ENCODE assay signal across 8 cellular contexts in the genomic region with DNA sequence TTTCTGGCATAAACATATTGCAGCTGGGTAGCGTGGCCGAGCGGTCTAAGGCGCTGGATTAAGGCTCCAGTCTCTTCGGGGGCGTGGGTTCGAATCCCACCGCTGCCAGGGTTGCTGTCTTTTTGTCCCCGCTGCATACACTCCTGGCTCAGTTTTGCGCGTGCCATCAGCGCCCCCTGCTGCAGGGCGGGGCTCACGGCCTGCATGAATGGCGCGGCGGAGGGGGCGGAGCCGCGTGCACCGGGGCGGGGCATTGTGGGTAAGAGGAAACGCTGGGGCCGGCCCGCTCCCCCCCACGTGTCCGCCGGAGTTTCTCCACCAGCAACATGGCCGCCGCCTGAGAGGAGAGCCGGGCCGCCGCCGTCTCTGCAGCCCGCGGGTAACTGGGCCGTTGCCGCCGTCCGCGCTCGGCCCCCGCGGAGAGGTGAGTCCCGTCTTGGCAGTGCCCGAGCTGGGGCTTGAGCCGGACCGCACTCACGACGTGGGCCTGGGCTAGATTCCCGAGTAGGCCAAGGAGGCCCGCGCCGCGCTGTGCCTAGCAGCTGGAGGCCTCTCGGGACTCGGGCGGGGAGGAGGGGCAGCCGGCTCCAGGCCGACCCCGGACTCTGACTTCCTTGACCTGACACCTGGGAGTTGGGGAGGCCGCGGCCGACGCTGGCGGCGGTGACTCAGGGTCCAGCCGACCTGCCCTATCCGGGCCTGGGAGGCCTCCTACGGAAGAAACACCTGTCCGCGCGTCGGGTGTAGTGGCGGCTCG. TPM values are rescaled to one million over a fixed set of nuclear protein-coding genes. Genes with fewer than 3 reads are reported as not detected.
DNase-seq lines count a peak whose midpoint lies in the region; ATAC-seq, FAIRE-seq and TF ChIP-seq lines count a peak whose summit lies in the region.

A gene with protein sequence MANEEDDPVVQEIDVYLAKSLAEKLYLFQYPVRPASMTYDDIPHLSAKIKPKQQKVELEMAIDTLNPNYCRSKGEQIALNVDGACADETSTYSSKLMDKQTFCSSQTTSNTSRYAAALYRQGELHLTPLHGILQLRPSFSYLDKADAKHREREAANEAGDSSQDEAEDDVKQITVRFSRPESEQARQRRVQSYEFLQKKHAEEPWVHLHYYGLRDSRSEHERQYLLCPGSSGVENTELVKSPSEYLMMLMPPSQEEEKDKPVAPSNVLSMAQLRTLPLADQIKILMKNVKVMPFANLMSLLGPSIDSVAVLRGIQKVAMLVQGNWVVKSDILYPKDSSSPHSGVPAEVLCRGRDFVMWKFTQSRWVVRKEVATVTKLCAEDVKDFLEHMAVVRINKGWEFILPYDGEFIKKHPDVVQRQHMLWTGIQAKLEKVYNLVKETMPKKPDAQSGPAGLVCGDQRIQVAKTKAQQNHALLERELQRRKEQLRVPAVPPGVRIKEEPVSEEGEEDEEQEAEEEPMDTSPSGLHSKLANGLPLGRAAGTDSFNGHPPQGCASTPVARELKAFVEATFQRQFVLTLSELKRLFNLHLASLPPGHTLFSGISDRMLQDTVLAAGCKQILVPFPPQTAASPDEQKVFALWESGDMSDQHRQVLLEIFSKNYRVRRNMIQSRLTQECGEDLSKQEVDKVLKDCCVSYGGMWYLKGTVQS (plus strand): TSS at position 296 of the 757 bp plus-strand sequence. CDS start 5,560 bp downstream, outside the sequence.

- H3K9me3 ChIP-seq in OCI-LY3 (ENCODE audit: insufficient read depth, low read length) (no peaks in the 10 kb centered on the region), endothelial cell of umbilical vein (replicated peaks; ENCODE audit: control insufficient read depth, insufficient read depth, low read length) (no peaks in the 10 kb centered on the region), mononuclear cell (ENCODE audit: low read depth, low read length) (no peaks in the 10 kb centered on the region)

- H3K9ac ChIP-seq in OCI-LY3 (ENCODE audit: low read length) (peak within 1 kb of the TSS; percentile 92), endothelial cell of umbilical vein (replicated peaks; ENCODE audit: extremely low read depth, insufficient read depth, low read length) (peak within 1 kb of the TSS; percentile 78)

- intact Hi-C loops in endothelial cell of umbilical vein (cut with micrococcal nuclease), result loop anchor here (1.0 to 2.0 kb wide), 6 partner anchors 34 to 344 kb away; partner anchors contain the start of genes EEF2K, PDZD9 and UQCRC2

- peak within 1 kb of the TSS; percentile 90 for H3K4me2 ChIP-seq in OCI-LY3 (ENCODE audit: low read length)
- H3K4me2 ChIP-seq in endothelial cell of umbilical vein (ENCODE audit: insufficient read depth, low read length), result peak within 1 kb of the TSS; percentile 97

- no peaks in the 10 kb centered on the region for H3K9me1 ChIP-seq in endothelial cell of umbilical vein (replicated peaks; ENCODE audit: control insufficient read depth, extremely low read depth, insufficient read depth, low read length)

- POLR2A ChIA-PET in endothelial cell of umbilical vein (lab: Charles Lee), result no interaction called here

- no TSS peak for BruUV-seq in endothelial cell of umbilical vein (replicated peaks; lab: Mats Ljungman, UMichigan)

- H2AFZ ChIP-seq in OCI-LY3 (ENCODE audit: low read depth, low read length), result peak within 1 kb of the TSS; percentile 71
- H2AFZ ChIP-seq in endothelial cell of umbilical vein (ENCODE audit: low read depth, low read length), result peak within 1 kb of the TSS; percentile 88

- peak; percentile 66 for TF ChIP-seq POLR2A in endothelial cell of umbilical vein (IDR thresholded peaks at IDR 0.05; ENCODE audit: low read depth, low read length)

- H3K4me1 ChIP-seq in OCI-LY3 (ENCODE audit: low read length) (peaks cover 12% of the 10 kb centered on the region), endothelial cell of umbilical vein (ENCODE audit: control insufficient read depth, extremely low read depth, insufficient read depth, low read length) (no peaks in the 10 kb centered on the region), mononuclear cell (ENCODE audit: insufficient read depth, low read length) (peaks cover 38% of the 10 kb centered on the region)

- DNase-seq in DMS 273 treated with DMSO at 0.1 percent for 48 hours (lab: John Stamatoyannopoulos, UW), result peak; percentile 90
- peak; percentile 75 for DNase-seq in HuH-7.5 (ENCODE audit: low spot score)
- peak; percentile 100 for DNase-seq in activated T-cell treated with anti-CD3 and anti-CD28 coated beads for 1 hour (ENCODE audit: low read depth)
- peak; percentile 99 for DNase-seq in endothelial cell of umbilical vein (ENCODE audit: low read depth, low spot score)
- DNase-seq in stimulated activated CD8-positive, alpha-beta memory T cell treated with anti-CD3 and anti-CD28 coated beads, Interleukin-4, amount 100 ng/mL, for 1 hour (ENCODE audit: low read depth in 2 of 2, low spot score in 1 of 2), result peak; percentile 99 to 100

- H3K79me2 ChIP-seq in OCI-LY3 (ENCODE audit: low read length) (peaks cover 51% of the 10 kb centered on the region), endothelial cell of umbilical vein (ENCODE audit: control insufficient read depth, insufficient read depth, low read length) (peaks cover 32% of the 10 kb centered on the region)

- dilution Hi-C loops in endothelial cell of umbilical vein (cut with MboI; ENCODE audit: extremely low pct_ligation_motif_present, low sequenced_read_pairs), result no loop called here

- peaks cover 38% of the 10 kb centered on the region for H4K20me1 ChIP-seq in OCI-LY3 (ENCODE audit: insufficient read depth, low read length)
- no peaks in the 10 kb centered on the region for H4K20me1 ChIP-seq in endothelial cell of umbilical vein (replicated peaks; ENCODE audit: control insufficient read depth, extremely low read depth, insufficient read depth, low read length)

- CTCF ChIA-PET in endothelial cell of umbilical vein (lab: Charles Lee), result interaction anchor here (0.8 to 2.4 kb wide), 6 partner anchors 29 to 108 kb away, joined by 4 to 10 read pairs (median 5); partner anchors contain the start of gene EEF2K

- ATAC-seq in GM21515 (IDR thresholded peaks at IDR 0.05; ENCODE audit: unreplicated experiment), result peak; percentile 84

- peak; percentile 75 for TF ChIP-seq CTCF in OCI-LY3 (IDR thresholded peaks at IDR 0.05; ENCODE audit: low read depth, low read length)
- TF ChIP-seq CTCF in endothelial cell of umbilical vein (IDR thresholded peaks at IDR 0.05; ENCODE audit: extremely low read depth in 1 of 2, insufficient read depth in 1 of 2, low read depth in 1 of 2, low read length in 2 of 2), result peak; percentile 93

- H3K27ac ChIP-seq in OCI-LY3 (ENCODE audit: low read length) (peak within 1 kb of the TSS; percentile 89), endothelial cell of umbilical vein (ENCODE audit: insufficient read depth, low read depth, low read length) (peak within 1 kb of the TSS; percentile 81)

- H3K36me3 ChIP-seq in OCI-LY3 (replicated peaks; ENCODE audit: low read depth, low read length) (peaks cover 4% of the 10 kb centered on the region), endothelial cell of umbilical vein (ENCODE audit: control insufficient read depth in 2 of 2, extremely low read depth in 1 of 2, insufficient read depth in 2 of 2, low read length in 2 of 2) (no peaks in the 10 kb centered on the region)

- peak; percentile 90 for FAIRE-seq in endothelial cell of umbilical vein (lab: Jason Lieb, UNC)

- H3K4me3 ChIP-seq in OCI-LY3 (ENCODE audit: low read length), result peak within 1 kb of the TSS; percentile 99
- peak within 1 kb of the TSS; percentile 77 to 99 (median 99) for H3K4me3 ChIP-seq in endothelial cell of umbilical vein (replicated peaks in 1 of 3; ENCODE audit: insufficient read depth in 1 of 3, low read depth in 1 of 3, low read length in 3 of 3)
- peak within 1 kb of the TSS; percentile 90 for H3K4me3 ChIP-seq in mononuclear cell (ENCODE audit: low read length)

- H3K27me3 ChIP-seq in OCI-LY3 (ENCODE audit: low read depth, low read length) (no peaks in the 10 kb centered on the region), endothelial cell of umbilical vein (ENCODE audit: control insufficient read depth in 2 of 2, insufficient read depth in 2 of 2, low read length in 2 of 2) (no peaks in the 10 kb centered on the region), mononuclear cell (ENCODE audit: insufficient read depth, low read length) (no peaks in the 10 kb centered on the region)

TF ChIP-seq in endothelial cell of umbilical vein, 7 proteins besides CTCF, POLR2A, EP300 and RAD21:
- peak; percentile 53 for TF ChIP-seq GATA2 (IDR thresholded peaks at IDR 0.05; ENCODE audit: insufficient read depth, insufficient read length, low read depth, low read length)
- TF ChIP-seq MAX (IDR thresholded peaks at IDR 0.05; ENCODE audit: insufficient read depth, insufficient read length), result peak; percentile 80
- TF ChIP-seq JUN (IDR thresholded peaks at IDR 0.05; ENCODE audit: borderline replicate concordance, insufficient read depth, insufficient read length, low read depth), result no peak
- TF ChIP-seq POLR2AphosphoS5 (IDR thresholded peaks at IDR 0.05; ENCODE audit: insufficient read depth, low read depth, low read length), result peak; percentile 77
- TF ChIP-seq FOS (IDR thresholded peaks at IDR 0.05; ENCODE audit: borderline replicate concordance, insufficient read depth, low read length), result peak; percentile 24
- no peak for TF ChIP-seq EZH2 (IDR thresholded peaks at IDR 0.05; ENCODE audit: borderline replicate concordance, low read depth, low read length, severe bottlenecking)
- TF ChIP-seq MYC (IDR thresholded peaks at IDR 0.05; ENCODE audit: low read depth, low read length), result peak; percentile 47

RNA-seq across cellular contexts. Expression of the gene that starts here (rescaled TPM):
- total RNA-seq in endothelial cell of umbilical vein (42.8 and 48.3 TPM in 2 replicates), mononuclear cell (112 TPM)
- polyA plus RNA-seq in endothelial cell of umbilical vein, result 55.5 and 62.2 TPM in 2 replicates
- 45.9 and 49.5 TPM in 2 replicates for polyA plus RNA-seq in endothelial cell of umbilical vein (2011; cell fraction: cytosol; rRNA removed)
- 151 and 155 TPM in 2 replicates for polyA plus RNA-seq in endothelial cell of umbilical vein (2011; cell fraction: nucleus; rRNA removed)
- polyA plus RNA-seq in endothelial cell of umbilical vein (2012), result 35.6 and 41.6 TPM in 2 replicates
- 187 and 194 TPM in 2 replicates for polyA minus RNA-seq in endothelial cell of umbilical vein
- polyA minus RNA-seq in endothelial cell of umbilical vein (2011; cell fraction: cytosol; rRNA and poly(A)+ RNA removed), result 69.0 TPM
- polyA minus RNA-seq in endothelial cell of umbilical vein (2011; cell fraction: nucleus; rRNA and poly(A)+ RNA removed), result 91.5 and 112 TPM in 2 replicates

Comparison
In these comparisons a context has a peak if more than half of its experiments do, and no peak if none do; other contexts are left out.
1. Peak in every context shown above with its lines: DNase-seq, ATAC-seq, H3K4me3 ChIP-seq and H3K27ac ChIP-seq.